Comparison of ENCODE assay signal across 1 cellular context in genomic region chr1:193104906-193105820, GRCh38.
TF ChIP-seq lines count a peak whose summit lies in the region.

A gene with protein sequence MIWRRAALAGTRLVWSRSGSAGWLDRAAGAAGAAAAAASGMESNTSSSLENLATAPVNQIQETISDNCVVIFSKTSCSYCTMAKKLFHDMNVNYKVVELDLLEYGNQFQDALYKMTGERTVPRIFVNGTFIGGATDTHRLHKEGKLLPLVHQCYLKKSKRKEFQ (minus strand): TSS chr1:193105414. CDS start chr1:193105382, 32 bp downstream.

TF ChIP-seq in WTC11, 78 proteins besides CTCF, POLR2A, EP300 and RAD21 (continued from another document and continues in another):
- TF ChIP-seq, protein P1, sequence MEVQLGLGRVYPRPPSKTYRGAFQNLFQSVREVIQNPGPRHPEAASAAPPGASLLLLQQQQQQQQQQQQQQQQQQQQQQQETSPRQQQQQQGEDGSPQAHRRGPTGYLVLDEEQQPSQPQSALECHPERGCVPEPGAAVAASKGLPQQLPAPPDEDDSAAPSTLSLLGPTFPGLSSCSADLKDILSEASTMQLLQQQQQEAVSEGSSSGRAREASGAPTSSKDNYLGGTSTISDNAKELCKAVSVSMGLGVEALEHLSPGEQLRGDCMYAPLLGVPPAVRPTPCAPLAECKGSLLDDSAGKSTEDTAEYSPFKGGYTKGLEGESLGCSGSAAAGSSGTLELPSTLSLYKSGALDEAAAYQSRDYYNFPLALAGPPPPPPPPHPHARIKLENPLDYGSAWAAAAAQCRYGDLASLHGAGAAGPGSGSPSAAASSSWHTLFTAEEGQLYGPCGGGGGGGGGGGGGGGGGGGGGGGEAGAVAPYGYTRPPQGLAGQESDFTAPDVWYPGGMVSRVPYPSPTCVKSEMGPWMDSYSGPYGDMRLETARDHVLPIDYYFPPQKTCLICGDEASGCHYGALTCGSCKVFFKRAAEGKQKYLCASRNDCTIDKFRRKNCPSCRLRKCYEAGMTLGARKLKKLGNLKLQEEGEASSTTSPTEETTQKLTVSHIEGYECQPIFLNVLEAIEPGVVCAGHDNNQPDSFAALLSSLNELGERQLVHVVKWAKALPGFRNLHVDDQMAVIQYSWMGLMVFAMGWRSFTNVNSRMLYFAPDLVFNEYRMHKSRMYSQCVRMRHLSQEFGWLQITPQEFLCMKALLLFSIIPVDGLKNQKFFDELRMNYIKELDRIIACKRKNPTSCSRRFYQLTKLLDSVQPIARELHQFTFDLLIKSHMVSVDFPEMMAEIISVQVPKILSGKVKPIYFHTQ (CRISPR knock-in tag; IDR thresholded peaks at IDR 0.05), result no peak
- no peak for TF ChIP-seq JUN (CRISPR knock-in tag; IDR thresholded peaks at IDR 0.05)
- peak; percentile 82; the same call in 1 of the 2 replicates for TF ChIP-seq RELA (CRISPR knock-in tag; IDR thresholded peaks at IDR 0.05; ENCODE audit: borderline replicate concordance)
- no peak for TF ChIP-seq ZNF138 (CRISPR knock-in tag; conservative IDR thresholded peaks at IDR 0.05)
- peak; percentile 84 for TF ChIP-seq SP1 (CRISPR knock-in tag; conservative IDR thresholded peaks at IDR 0.05)
- TF ChIP-seq, protein P2, sequence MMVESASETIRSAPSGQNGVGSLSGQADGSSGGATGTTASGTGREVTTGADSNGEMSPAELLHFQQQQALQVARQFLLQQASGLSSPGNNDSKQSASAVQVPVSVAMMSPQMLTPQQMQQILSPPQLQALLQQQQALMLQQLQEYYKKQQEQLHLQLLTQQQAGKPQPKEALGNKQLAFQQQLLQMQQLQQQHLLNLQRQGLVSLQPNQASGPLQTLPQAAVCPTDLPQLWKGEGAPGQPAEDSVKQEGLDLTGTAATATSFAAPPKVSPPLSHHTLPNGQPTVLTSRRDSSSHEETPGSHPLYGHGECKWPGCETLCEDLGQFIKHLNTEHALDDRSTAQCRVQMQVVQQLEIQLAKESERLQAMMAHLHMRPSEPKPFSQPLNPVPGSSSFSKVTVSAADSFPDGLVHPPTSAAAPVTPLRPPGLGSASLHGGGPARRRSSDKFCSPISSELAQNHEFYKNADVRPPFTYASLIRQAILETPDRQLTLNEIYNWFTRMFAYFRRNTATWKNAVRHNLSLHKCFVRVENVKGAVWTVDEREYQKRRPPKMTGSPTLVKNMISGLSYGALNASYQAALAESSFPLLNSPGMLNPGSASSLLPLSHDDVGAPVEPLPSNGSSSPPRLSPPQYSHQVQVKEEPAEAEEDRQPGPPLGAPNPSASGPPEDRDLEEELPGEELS (CRISPR knock-in tag; IDR thresholded peaks at IDR 0.05), result 0 out of 2 replicates have a peak, but pooled peaks have one; percentile 35
- TF ChIP-seq E2F4 (CRISPR knock-in tag; IDR thresholded peaks at IDR 0.05; ENCODE audit: borderline replicate concordance, low read depth), result peak; percentile 77; the same call in 1 of the 2 replicates
- TF ChIP-seq MAX (CRISPR knock-in tag; IDR thresholded peaks at IDR 0.05), result peak; percentile 59
- TF ChIP-seq GABPB1 (CRISPR knock-in tag; IDR thresholded peaks at IDR 0.05), result peak; percentile 43; the same call in 1 of the 2 replicates
- no peak for TF ChIP-seq EMX1 (CRISPR knock-in tag; IDR thresholded peaks at IDR 0.05)
- no peak for TF ChIP-seq NR3C1 (CRISPR knock-in tag; conservative IDR thresholded peaks at IDR 0.05; ENCODE audit: low read depth)
- TF ChIP-seq USF1 (CRISPR knock-in tag; IDR thresholded peaks at IDR 0.05), result no peak
- TF ChIP-seq SMAD4 (CRISPR knock-in tag; IDR thresholded peaks at IDR 0.05), result no peak
- peak; percentile 64 for TF ChIP-seq TEAD1 (CRISPR knock-in tag; IDR thresholded peaks at IDR 0.05)
- TF ChIP-seq, protein P3, sequence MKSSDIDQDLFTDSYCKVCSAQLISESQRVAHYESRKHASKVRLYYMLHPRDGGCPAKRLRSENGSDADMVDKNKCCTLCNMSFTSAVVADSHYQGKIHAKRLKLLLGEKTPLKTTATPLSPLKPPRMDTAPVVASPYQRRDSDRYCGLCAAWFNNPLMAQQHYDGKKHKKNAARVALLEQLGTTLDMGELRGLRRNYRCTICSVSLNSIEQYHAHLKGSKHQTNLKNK (CRISPR knock-in tag; IDR thresholded peaks at IDR 0.05), result no peak
- TF ChIP-seq, protein P4, sequence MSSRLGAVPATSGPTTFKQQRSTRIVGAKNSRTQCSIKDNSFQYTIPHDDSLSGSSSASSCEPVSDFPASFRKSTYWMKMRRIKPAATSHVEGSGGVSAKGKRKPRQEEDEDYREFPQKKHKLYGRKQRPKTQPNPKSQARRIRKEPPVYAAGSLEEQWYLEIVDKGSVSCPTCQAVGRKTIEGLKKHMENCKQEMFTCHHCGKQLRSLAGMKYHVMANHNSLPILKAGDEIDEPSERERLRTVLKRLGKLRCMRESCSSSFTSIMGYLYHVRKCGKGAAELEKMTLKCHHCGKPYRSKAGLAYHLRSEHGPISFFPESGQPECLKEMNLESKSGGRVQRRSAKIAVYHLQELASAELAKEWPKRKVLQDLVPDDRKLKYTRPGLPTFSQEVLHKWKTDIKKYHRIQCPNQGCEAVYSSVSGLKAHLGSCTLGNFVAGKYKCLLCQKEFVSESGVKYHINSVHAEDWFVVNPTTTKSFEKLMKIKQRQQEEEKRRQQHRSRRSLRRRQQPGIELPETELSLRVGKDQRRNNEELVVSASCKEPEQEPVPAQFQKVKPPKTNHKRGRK (CRISPR knock-in tag; IDR thresholded peaks at IDR 0.05; ENCODE audit: borderline replicate concordance), result no peak
- TF ChIP-seq, protein P5, sequence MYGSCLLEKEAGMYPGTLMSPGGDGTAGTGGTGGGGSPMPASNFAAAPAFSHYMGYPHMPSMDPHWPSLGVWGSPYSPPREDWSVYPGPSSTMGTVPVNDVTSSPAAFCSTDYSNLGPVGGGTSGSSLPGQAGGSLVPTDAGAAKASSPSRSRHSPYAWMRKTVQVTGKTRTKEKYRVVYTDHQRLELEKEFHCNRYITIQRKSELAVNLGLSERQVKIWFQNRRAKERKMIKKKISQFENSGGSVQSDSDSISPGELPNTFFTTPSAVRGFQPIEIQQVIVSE (CRISPR knock-in tag; IDR thresholded peaks at IDR 0.05; ENCODE audit: borderline replicate concordance), result no peak
- no peak for TF ChIP-seq NFATC4 (CRISPR knock-in tag; IDR thresholded peaks at IDR 0.05)
- TF ChIP-seq HMGA2 (CRISPR knock-in tag; IDR thresholded peaks at IDR 0.05), result no peak
- TF ChIP-seq CBFB (CRISPR knock-in tag; IDR thresholded peaks at IDR 0.05; ENCODE audit: low read depth), result no peak
- no peak for TF ChIP-seq CREM (CRISPR knock-in tag; IDR thresholded peaks at IDR 0.05)
- TF ChIP-seq, protein P6, sequence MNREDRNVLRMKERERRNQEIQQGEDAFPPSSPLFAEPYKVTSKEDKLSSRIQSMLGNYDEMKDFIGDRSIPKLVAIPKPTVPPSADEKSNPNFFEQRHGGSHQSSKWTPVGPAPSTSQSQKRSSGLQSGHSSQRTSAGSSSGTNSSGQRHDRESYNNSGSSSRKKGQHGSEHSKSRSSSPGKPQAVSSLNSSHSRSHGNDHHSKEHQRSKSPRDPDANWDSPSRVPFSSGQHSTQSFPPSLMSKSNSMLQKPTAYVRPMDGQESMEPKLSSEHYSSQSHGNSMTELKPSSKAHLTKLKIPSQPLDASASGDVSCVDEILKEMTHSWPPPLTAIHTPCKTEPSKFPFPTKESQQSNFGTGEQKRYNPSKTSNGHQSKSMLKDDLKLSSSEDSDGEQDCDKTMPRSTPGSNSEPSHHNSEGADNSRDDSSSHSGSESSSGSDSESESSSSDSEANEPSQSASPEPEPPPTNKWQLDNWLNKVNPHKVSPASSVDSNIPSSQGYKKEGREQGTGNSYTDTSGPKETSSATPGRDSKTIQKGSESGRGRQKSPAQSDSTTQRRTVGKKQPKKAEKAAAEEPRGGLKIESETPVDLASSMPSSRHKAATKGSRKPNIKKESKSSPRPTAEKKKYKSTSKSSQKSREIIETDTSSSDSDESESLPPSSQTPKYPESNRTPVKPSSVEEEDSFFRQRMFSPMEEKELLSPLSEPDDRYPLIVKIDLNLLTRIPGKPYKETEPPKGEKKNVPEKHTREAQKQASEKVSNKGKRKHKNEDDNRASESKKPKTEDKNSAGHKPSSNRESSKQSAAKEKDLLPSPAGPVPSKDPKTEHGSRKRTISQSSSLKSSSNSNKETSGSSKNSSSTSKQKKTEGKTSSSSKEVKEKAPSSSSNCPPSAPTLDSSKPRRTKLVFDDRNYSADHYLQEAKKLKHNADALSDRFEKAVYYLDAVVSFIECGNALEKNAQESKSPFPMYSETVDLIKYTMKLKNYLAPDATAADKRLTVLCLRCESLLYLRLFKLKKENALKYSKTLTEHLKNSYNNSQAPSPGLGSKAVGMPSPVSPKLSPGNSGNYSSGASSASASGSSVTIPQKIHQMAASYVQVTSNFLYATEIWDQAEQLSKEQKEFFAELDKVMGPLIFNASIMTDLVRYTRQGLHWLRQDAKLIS (CRISPR knock-in tag; IDR thresholded peaks at IDR 0.05; ENCODE audit: borderline replicate concordance), result no peak
- no peak for TF ChIP-seq SOX15 (CRISPR knock-in tag; IDR thresholded peaks at IDR 0.05)
- TF ChIP-seq, protein P7, sequence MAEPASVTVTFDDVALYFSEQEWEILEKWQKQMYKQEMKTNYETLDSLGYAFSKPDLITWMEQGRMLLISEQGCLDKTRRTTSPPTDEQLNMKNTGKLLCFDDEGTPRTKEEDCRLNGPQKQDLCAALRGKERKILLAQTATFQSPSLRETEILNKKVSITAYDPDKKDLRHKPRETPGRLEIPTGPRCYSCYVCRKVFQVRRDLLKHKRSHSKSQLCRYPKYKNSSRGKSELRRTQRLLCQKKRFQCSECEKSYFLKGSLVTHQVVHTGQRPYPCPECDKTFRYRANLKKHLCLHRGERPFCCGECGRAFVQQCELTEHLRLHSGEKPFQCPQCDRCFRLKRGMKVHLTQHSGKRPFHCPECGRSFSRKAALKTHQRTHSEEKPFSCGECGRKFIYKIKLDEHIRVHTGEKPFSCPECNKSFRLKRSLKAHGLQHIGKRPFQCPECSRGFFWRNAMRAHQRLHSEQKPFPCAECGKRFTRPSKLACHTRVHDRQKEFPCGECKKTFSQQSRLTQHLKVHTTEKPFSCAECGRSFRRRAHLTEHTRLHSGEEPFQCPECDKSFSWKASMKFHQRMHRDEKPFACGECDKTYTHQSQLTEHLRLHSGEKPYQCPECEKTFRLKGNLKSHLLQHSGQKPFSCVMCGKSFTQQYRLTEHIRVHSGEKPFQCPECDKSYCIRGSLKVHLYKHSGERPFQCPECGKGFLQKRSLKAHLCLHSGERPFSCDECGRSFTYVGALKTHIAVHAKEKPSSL (CRISPR knock-in tag; conservative IDR thresholded peaks at IDR 0.05), result no peak
- TF ChIP-seq ZNF263 (CRISPR knock-in tag; IDR thresholded peaks at IDR 0.05; ENCODE audit: low read depth), result no peak
- TF ChIP-seq CREB1 (CRISPR knock-in tag; IDR thresholded peaks at IDR 0.05), result no peak
- no peak for TF ChIP-seq ZNF121 (CRISPR knock-in tag; IDR thresholded peaks at IDR 0.05)
- TF ChIP-seq, protein P8, sequence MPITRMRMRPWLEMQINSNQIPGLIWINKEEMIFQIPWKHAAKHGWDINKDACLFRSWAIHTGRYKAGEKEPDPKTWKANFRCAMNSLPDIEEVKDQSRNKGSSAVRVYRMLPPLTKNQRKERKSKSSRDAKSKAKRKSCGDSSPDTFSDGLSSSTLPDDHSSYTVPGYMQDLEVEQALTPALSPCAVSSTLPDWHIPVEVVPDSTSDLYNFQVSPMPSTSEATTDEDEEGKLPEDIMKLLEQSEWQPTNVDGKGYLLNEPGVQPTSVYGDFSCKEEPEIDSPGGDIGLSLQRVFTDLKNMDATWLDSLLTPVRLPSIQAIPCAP (CRISPR knock-in tag; IDR thresholded peaks at IDR 0.05), result no peak
- TF ChIP-seq TEAD4 (CRISPR knock-in tag; IDR thresholded peaks at IDR 0.05), result no peak
- TF ChIP-seq ZNF232 (CRISPR knock-in tag; IDR thresholded peaks at IDR 0.05), result peak; percentile 63; the same call in 1 of the 2 replicates
- no peak; the same call in 1 of the 2 replicates for TF ChIP-seq NFE2L1 (CRISPR knock-in tag; IDR thresholded peaks at IDR 0.05)
- TF ChIP-seq OVOL2 (CRISPR knock-in tag; IDR thresholded peaks at IDR 0.05; ENCODE audit: borderline replicate concordance), result no peak
- no peak for TF ChIP-seq ARID4B (CRISPR knock-in tag; IDR thresholded peaks at IDR 0.05; ENCODE audit: borderline replicate concordance)
- TF ChIP-seq JAZF1 (CRISPR knock-in tag; IDR thresholded peaks at IDR 0.05), result no peak
- no peak for TF ChIP-seq GTF2I (CRISPR knock-in tag; conservative IDR thresholded peaks at IDR 0.05)
- TF ChIP-seq IRF2 (CRISPR knock-in tag; IDR thresholded peaks at IDR 0.05; ENCODE audit: borderline replicate concordance, low read depth), result no peak
